28 cellular contexts compared by ENCODE assay signal in the genomic region with DNA sequence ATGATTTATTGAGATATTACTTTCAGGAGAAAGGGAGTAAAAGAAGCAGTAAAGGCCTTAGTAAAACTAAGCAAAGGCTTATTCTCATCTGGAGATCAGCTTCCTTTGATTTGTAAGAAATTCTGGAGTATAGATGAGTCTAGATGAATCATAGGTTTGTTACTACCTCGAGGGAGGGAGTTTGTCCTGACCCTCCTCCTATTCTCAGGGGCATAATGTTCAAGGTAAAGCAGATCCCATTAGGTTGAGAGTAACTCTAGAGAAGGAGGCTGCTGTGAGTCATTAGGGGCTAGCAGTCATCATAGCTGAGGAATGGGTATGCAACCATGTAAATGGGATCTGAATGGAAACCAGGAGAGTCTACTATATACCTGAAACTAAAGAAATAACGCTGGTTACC.
"Had no signal": no experiment of that assay in that cellular context is flagged by ENCODE, and none has a peak within 500 bp of the region (broad histone marks: within the 10 kb centered on the region; RNA-seq: fewer than 3 reads in every experiment).

No MANE protein-coding gene starts in this region.

- H3K79me2 ChIP-seq: parathyroid adenoma had no signal

- H3K9me3 ChIP-seq: lower lobe of right lung, neutrophil, right atrium auricular region, right lobe of liver, testis, thyroid gland, transverse colon, upper lobe of left lung, vagina had no signal

- DNase-seq: hippocampal formation; kidney; left colon; left lung; lower lobe of right lung; mesendoderm; naive B cell; natural killer cell; nephron progenitor cell; occipital lobe; right lobe of liver; stimulated activated CD4-positive, alpha-beta T cell treated with anti-CD3 and anti-CD28 coated beads, Interleukin-12 subunit alpha, Interleukin-12 subunit beta, amount 100 ng/mL, for 4 hours; stimulated activated CD4-positive, alpha-beta T cell treated with anti-CD3 and anti-CD28 coated beads, Interleukin-15, amount 100 ng/mL, for 24 hours; stimulated activated CD4-positive, alpha-beta T cell treated with anti-CD3 and anti-CD28 coated beads, Interleukin-2, amount 100 ng/mL, for 24 hours; stimulated activated CD4-positive, alpha-beta T cell treated with anti-CD3 and anti-CD28 coated beads, Interleukin-4, amount 100 ng/mL, for 1 hour; stimulated activated naive B cell treated with anti-CD40 and anti-IgM and Interleukin-4, amounts not matched to agents 10 μg/mL and 1 μg/mL and 100 μg/mL, for 72 hours; stimulated activated naive CD8-positive, alpha-beta T cell treated with anti-CD3 and anti-CD28 coated beads, Interleukin-15, Interleukin-2, amounts not matched to agents 100 U/mL and 50 U/mL, for 24 hours; stomach; testis; thyroid gland; transverse colon; upper lobe of left lung had no signal

- H3K4me3 ChIP-seq: left lung, lower lobe of right lung, neural progenitor cell, right atrium auricular region, right lobe of liver, stomach, testis, thyroid gland, transverse colon, upper lobe of left lung, vagina had no signal

- FAIRE-seq: kidney had no signal

- H3K4me2 ChIP-seq: neural progenitor cell had no signal

- H2AFZ ChIP-seq: neural progenitor cell, parathyroid adenoma had no signal

- H3K27me3 ChIP-seq: left lung, neural progenitor cell, neutrophil, right atrium auricular region, right lobe of liver, stomach, testis, thyroid gland, transverse colon, upper lobe of left lung, vagina had no signal

- H3K4me1 ChIP-seq: left lung, lower lobe of right lung, neural progenitor cell, parathyroid adenoma, right atrium auricular region, right lobe of liver, stomach, testis, thyroid gland, transverse colon, upper lobe of left lung, vagina had no signal

- H3K36me3 Mint-ChIP-seq: mesothelial cell of epicardium; natural killer cell; neural progenitor cell; stimulated activated naive B cell treated with anti-CD40 and anti-IgM and Interleukin-4, amounts not matched to agents 10 μg/mL and 1 μg/mL and 100 μg/mL, for 72 hours had no signal

- H3K36me3 ChIP-seq: left lung, lower lobe of right lung, neural progenitor cell, neutrophil, right atrium auricular region, right lobe of liver, stomach, thyroid gland, transverse colon, upper lobe of left lung, vagina had no signal

- H3K9ac ChIP-seq: neural progenitor cell, parathyroid adenoma had no signal

- H3K27ac Mint-ChIP-seq: mesothelial cell of epicardium; naive B cell; natural killer cell; nephron progenitor cell; neural progenitor cell; stimulated activated naive B cell treated with anti-CD40 and anti-IgM and Interleukin-4, amounts not matched to agents 10 μg/mL and 1 μg/mL and 100 μg/mL, for 72 hours had no signal

- H3K4me1 Mint-ChIP-seq: mesothelial cell of epicardium; naive B cell; natural killer cell; nephron progenitor cell; neural progenitor cell; stimulated activated naive B cell treated with anti-CD40 and anti-IgM and Interleukin-4, amounts not matched to agents 10 μg/mL and 1 μg/mL and 100 μg/mL, for 72 hours had no signal

- H3K4me3 Mint-ChIP-seq: mesothelial cell of epicardium; naive B cell; natural killer cell; nephron progenitor cell; neural progenitor cell; stimulated activated naive B cell treated with anti-CD40 and anti-IgM and Interleukin-4, amounts not matched to agents 10 μg/mL and 1 μg/mL and 100 μg/mL, for 72 hours had no signal

- H3K27ac ChIP-seq: left lung, lower lobe of right lung, neural progenitor cell, neutrophil, parathyroid adenoma, right atrium auricular region, right lobe of liver, stomach, testis, thyroid gland, transverse colon, upper lobe of left lung, vagina had no signal
